Comparison of ENCODE assay signal across 8 cellular contexts in genomic region chr2:95992520-95993272, GRCh38. TPM values are rescaled to one million over a fixed set of nuclear protein-coding genes. Genes with fewer than 3 reads are reported as not detected.
DNase-seq lines count a peak whose midpoint lies in the region; ATAC-seq, FAIRE-seq and TF ChIP-seq lines count a peak whose summit lies in the region.
"Not testable (repeated sequence)": the region's sequence is repeated elsewhere in the genome, so short reads cannot be mapped to it uniquely, and the experiment has no call there.

No MANE protein-coding gene starts in this region.

- POLR2A ChIA-PET in HEK293 (lab: Yijun Ruan, JAX): interaction anchor here (0.7 to 1.2 kb wide), 2 partner anchors 182 to 215 kb away, joined by 3 read pairs; no protein-coding TSS in a partner anchor

- not testable (repeated sequence) for H3K4me1 ChIP-seq in HEK293 (ENCODE audit: control insufficient read depth, insufficient read depth, low read length); iPS-18a (ENCODE audit: control insufficient read depth, low read depth, low read length); upper lobe of right lung

- H3K27me3 ChIP-seq in iPS-18a (ENCODE audit: control insufficient read depth, insufficient read depth, low read length); upper lobe of right lung: not testable (repeated sequence)

- DNase-seq in LNCaP clone FGC (ENCODE audit: low read depth): not testable (repeated sequence)
- peak; percentile 33 to 53 for DNase-seq in activated CD4-positive, alpha-beta T cell treated with anti-CD3 and anti-CD28 coated beads, Interleukin-2, amount 50 U/mL, for 48 hours
- DNase-seq in pons (ENCODE audit: low spot score) (peak; percentile 70), upper lobe of right lung (peak; percentile 71)

- peak overlapping the region; percentile 85 for H3K27ac ChIP-seq in HEK293 (ENCODE audit: extremely low read depth, low read depth, low read length)
- H3K27ac ChIP-seq in iPS-18a (ENCODE audit: low read length): not testable (repeated sequence)
- peak overlapping the region; percentile 86 for H3K27ac ChIP-seq in upper lobe of right lung

- ATAC-seq in upper lobe of right lung: peak; percentile 95

- intact Hi-C loops in upper lobe of right lung (cut with DNase I): not testable (repeated sequence)

- H3K36me3 ChIP-seq in HEK293 (ENCODE audit: control insufficient read depth in 2 of 2, insufficient read depth in 1 of 2, low read length in 2 of 2); iPS-18a (ENCODE audit: control insufficient read depth, low read depth, low read length); upper lobe of right lung: not testable (repeated sequence)

- TF ChIP-seq CTCF in HEK293 (tag by site-specific recombination; IDR thresholded peaks at IDR 0.05) (peak; percentile 89), LNCaP clone FGC (IDR thresholded peaks at IDR 0.05; ENCODE audit: control insufficient read depth, extremely low read depth, insufficient read depth) (peak; percentile 61), upper lobe of right lung (IDR thresholded peaks at IDR 0.05) (peak; percentile 82)

- peak; percentile 45 for FAIRE-seq in colon (lab: Jason Lieb, UNC)

- peak overlapping the region; percentile 91 for H3K4me3 ChIP-seq in GM08714 (ENCODE audit: low read length)
- peak overlapping the region; percentile 62 for H3K4me3 ChIP-seq in HEK293 (ENCODE audit: low read depth, low read length)
- peak overlapping the region; percentile 50 for H3K4me3 ChIP-seq in LNCaP clone FGC (ENCODE audit: low read depth, low read length)
- peak overlapping the region; percentile 70 for H3K4me3 ChIP-seq in iPS-18a (ENCODE audit: low read length)
- peak overlapping the region; percentile 70 for H3K4me3 ChIP-seq in upper lobe of right lung

- H3K9me3 ChIP-seq in HEK293 (ENCODE audit: control insufficient read depth, insufficient read depth, low read depth, low read length); iPS-18a (ENCODE audit: control insufficient read depth, low read depth, low read length); upper lobe of right lung: not testable (repeated sequence)

- CTCF ChIA-PET in HEK293 (lab: Yijun Ruan, JAX): interaction anchor here (0.6 to 2.5 kb wide), 28 partner anchors 8 to 852 kb away, joined by 3 to 27 read pairs (median 4); partner anchors contain the start of genes ADRA2B and ASTL

- H3K9ac ChIP-seq in iPS-18a (ENCODE audit: low read length): peak overlapping the region; percentile 22

TF ChIP-seq in HEK293, 187 proteins besides CTCF, POLR2A, EP300 and RAD21:
- TF ChIP-seq ZNF600 (tag by site-specific recombination; IDR thresholded peaks at IDR 0.05) (0 out of 2 replicates have a peak, but pooled peaks have one; percentile 13), ZBTB26 (tag by site-specific recombination; optimal IDR thresholded peaks at IDR 0.05) (peak; percentile 32), ZNF2 (tag by site-specific recombination; IDR thresholded peaks at IDR 0.05) (peak; percentile 68; the same call in 1 of the 2 replicates), BCL6B (tag by site-specific recombination; IDR thresholded peaks at IDR 0.05) (peak; percentile 88), ZNF423 (tag by site-specific recombination; IDR thresholded peaks at IDR 0.05) (peak; percentile 57), ZNF654 (tag by site-specific recombination; IDR thresholded peaks at IDR 0.05; ENCODE audit: low read depth) (peak; percentile 91), ZBTB8A (tag by site-specific recombination; IDR thresholded peaks at IDR 0.05) (peak; percentile 82), ZNF335 (tag by site-specific recombination; conservative IDR thresholded peaks at IDR 0.05) (peak; percentile 60), IKZF3 (tag by site-specific recombination; IDR thresholded peaks at IDR 0.05) (peak; percentile 93), ZBTB17 (tag by site-specific recombination; IDR thresholded peaks at IDR 0.05) (peak; percentile 38; the same call in 1 of the 2 replicates)

RNA-seq across cellular contexts. Expression of gene ANKRD36C, which starts 1.1 kb away (rescaled TPM):
- total RNA-seq in upper lobe of right lung: 24.3 TPM

RNA-seq across cellular contexts. Expression of gene GPAT2, which starts 42.0 kb away (rescaled TPM):
- 3.2 TPM for total RNA-seq in upper lobe of right lung
